Comparison of ENCODE assay signal across 2 cellular contexts in the genomic region with DNA sequence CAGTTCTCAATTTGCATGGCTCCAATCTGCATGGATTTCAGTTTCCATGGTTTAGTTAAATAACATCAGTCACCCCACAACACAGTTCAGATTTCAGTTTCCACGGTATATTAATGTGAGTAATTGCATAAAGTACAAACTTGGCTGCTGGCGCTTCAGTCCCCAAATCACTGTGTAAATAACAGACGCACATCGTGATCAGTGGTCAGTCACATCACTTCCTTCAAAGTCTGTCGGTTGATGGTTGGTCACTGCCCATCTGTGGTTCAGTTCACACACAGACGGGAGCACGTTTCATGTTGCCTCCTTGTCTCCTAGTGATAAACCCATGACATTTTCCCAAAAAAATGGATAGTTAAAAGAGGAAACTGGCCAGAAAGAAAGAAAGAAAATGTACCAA.
TF ChIP-seq lines count a peak whose summit lies in the region.

No MANE protein-coding gene starts in this region.

TF ChIP-seq in K562, 482 proteins besides CTCF, POLR2A, EP300 and RAD21 (continues in another document):
- TF ChIP-seq ESRRB (CRISPR knock-in tag; IDR thresholded peaks at IDR 0.05; ENCODE audit: borderline replicate concordance): no peak
- TF ChIP-seq FOXA3 (CRISPR knock-in tag; conservative IDR thresholded peaks at IDR 0.05 in 1 of 2, IDR thresholded peaks at IDR 0.05 in 1 of 2): peak; percentile 83 to 93; a peak in 3 of 4 replicates
- no peak for TF ChIP-seq TGIF2 (CRISPR knock-in tag; IDR thresholded peaks at IDR 0.05)
- TF ChIP-seq, protein P1, sequence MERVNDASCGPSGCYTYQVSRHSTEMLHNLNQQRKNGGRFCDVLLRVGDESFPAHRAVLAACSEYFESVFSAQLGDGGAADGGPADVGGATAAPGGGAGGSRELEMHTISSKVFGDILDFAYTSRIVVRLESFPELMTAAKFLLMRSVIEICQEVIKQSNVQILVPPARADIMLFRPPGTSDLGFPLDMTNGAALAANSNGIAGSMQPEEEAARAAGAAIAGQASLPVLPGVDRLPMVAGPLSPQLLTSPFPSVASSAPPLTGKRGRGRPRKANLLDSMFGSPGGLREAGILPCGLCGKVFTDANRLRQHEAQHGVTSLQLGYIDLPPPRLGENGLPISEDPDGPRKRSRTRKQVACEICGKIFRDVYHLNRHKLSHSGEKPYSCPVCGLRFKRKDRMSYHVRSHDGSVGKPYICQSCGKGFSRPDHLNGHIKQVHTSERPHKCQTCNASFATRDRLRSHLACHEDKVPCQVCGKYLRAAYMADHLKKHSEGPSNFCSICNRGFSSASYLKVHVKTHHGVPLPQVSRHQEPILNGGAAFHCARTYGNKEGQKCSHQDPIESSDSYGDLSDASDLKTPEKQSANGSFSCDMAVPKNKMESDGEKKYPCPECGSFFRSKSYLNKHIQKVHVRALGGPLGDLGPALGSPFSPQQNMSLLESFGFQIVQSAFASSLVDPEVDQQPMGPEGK (CRISPR knock-in tag; IDR thresholded peaks at IDR 0.05; ENCODE audit: borderline replicate concordance): no peak
- no peak for TF ChIP-seq ZNF695 (CRISPR knock-in tag; IDR thresholded peaks at IDR 0.05)
- TF ChIP-seq, protein P2, sequence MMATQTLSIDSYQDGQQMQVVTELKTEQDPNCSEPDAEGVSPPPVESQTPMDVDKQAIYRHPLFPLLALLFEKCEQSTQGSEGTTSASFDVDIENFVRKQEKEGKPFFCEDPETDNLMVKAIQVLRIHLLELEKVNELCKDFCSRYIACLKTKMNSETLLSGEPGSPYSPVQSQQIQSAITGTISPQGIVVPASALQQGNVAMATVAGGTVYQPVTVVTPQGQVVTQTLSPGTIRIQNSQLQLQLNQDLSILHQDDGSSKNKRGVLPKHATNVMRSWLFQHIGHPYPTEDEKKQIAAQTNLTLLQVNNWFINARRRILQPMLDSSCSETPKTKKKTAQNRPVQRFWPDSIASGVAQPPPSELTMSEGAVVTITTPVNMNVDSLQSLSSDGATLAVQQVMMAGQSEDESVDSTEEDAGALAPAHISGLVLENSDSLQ (IDR thresholded peaks at IDR 0.05): peak; percentile 32; the same call in 1 of the 2 replicates
- TF ChIP-seq HEY1 (CRISPR knock-in tag; IDR thresholded peaks at IDR 0.05; ENCODE audit: borderline replicate concordance): no peak
- no peak for TF ChIP-seq TEAD2 (tag; IDR thresholded peaks at IDR 0.05)
- TF ChIP-seq MIER1 (IDR thresholded peaks at IDR 0.05; ENCODE audit: low read depth): no peak
- TF ChIP-seq RBM15 (IDR thresholded peaks at IDR 0.05; ENCODE audit: insufficient read depth, low read length): no peak
- TF ChIP-seq TOE1 (IDR thresholded peaks at IDR 0.05; ENCODE audit: borderline replicate concordance): no peak
- TF ChIP-seq TOE1 (CRISPR knock-in tag; IDR thresholded peaks at IDR 0.05; ENCODE audit: borderline replicate concordance, low read depth): no peak
- TF ChIP-seq, protein P3, sequence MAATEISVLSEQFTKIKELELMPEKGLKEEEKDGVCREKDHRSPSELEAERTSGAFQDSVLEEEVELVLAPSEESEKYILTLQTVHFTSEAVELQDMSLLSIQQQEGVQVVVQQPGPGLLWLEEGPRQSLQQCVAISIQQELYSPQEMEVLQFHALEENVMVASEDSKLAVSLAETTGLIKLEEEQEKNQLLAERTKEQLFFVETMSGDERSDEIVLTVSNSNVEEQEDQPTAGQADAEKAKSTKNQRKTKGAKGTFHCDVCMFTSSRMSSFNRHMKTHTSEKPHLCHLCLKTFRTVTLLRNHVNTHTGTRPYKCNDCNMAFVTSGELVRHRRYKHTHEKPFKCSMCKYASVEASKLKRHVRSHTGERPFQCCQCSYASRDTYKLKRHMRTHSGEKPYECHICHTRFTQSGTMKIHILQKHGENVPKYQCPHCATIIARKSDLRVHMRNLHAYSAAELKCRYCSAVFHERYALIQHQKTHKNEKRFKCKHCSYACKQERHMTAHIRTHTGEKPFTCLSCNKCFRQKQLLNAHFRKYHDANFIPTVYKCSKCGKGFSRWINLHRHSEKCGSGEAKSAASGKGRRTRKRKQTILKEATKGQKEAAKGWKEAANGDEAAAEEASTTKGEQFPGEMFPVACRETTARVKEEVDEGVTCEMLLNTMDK (IDR thresholded peaks at IDR 0.05; ENCODE audit: borderline replicate concordance, insufficient read depth, low read depth, low read length, poor library complexity, severe bottlenecking): no peak
- no peak for TF ChIP-seq POLR3G (IDR thresholded peaks at IDR 0.05; ENCODE audit: extremely low read depth, insufficient read length, insufficient replicate concordance)
- TF ChIP-seq MYBL2 (IDR thresholded peaks at IDR 0.05; ENCODE audit: low read depth): no peak
- TF ChIP-seq MYBL2 (CRISPR knock-in tag; IDR thresholded peaks at IDR 0.05; ENCODE audit: borderline replicate concordance): no peak
- no peak for TF ChIP-seq RBM17 (IDR thresholded peaks at IDR 0.05; ENCODE audit: borderline replicate concordance, low read depth, low read length)
- TF ChIP-seq KDM1A (IDR thresholded peaks at IDR 0.05): no peak
- no peak for TF ChIP-seq ZNF184 (CRISPR knock-in tag; IDR thresholded peaks at IDR 0.05)
- TF ChIP-seq, protein P4, sequence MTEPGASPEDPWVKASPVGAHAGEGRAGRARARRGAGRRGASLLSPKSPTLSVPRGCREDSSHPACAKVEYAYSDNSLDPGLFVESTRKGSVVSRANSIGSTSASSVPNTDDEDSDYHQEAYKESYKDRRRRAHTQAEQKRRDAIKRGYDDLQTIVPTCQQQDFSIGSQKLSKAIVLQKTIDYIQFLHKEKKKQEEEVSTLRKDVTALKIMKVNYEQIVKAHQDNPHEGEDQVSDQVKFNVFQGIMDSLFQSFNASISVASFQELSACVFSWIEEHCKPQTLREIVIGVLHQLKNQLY (CRISPR knock-in tag; conservative IDR thresholded peaks at IDR 0.05): no peak
- TF ChIP-seq HNRNPH1 (optimal IDR thresholded peaks at IDR 0.05; ENCODE audit: low read depth, low read length): no peak
- peak; percentile 18 for TF ChIP-seq MEIS2 (IDR thresholded peaks at IDR 0.05; ENCODE audit: partially characterized antibody)
- no peak for TF ChIP-seq FOXM1 (IDR thresholded peaks at IDR 0.05; ENCODE audit: low read depth)
- no peak for TF ChIP-seq FOXM1 (CRISPR knock-in tag; IDR thresholded peaks at IDR 0.05; ENCODE audit: low read depth)
- no peak for TF ChIP-seq XRCC3 (IDR thresholded peaks at IDR 0.05)
- no peak for TF ChIP-seq EWSR1 (IDR thresholded peaks at IDR 0.05; ENCODE audit: borderline replicate concordance, low read depth, partially characterized antibody)

TF ChIP-seq in GM23338, 12 proteins besides CTCF, POLR2A, EP300 and RAD21:
- TF ChIP-seq NANOG (IDR thresholded peaks at IDR 0.05; ENCODE audit: borderline replicate concordance): no peak
- no peak for TF ChIP-seq STAT1 (IDR thresholded peaks at IDR 0.05; ENCODE audit: unreplicated experiment)
- TF ChIP-seq, protein P5, sequence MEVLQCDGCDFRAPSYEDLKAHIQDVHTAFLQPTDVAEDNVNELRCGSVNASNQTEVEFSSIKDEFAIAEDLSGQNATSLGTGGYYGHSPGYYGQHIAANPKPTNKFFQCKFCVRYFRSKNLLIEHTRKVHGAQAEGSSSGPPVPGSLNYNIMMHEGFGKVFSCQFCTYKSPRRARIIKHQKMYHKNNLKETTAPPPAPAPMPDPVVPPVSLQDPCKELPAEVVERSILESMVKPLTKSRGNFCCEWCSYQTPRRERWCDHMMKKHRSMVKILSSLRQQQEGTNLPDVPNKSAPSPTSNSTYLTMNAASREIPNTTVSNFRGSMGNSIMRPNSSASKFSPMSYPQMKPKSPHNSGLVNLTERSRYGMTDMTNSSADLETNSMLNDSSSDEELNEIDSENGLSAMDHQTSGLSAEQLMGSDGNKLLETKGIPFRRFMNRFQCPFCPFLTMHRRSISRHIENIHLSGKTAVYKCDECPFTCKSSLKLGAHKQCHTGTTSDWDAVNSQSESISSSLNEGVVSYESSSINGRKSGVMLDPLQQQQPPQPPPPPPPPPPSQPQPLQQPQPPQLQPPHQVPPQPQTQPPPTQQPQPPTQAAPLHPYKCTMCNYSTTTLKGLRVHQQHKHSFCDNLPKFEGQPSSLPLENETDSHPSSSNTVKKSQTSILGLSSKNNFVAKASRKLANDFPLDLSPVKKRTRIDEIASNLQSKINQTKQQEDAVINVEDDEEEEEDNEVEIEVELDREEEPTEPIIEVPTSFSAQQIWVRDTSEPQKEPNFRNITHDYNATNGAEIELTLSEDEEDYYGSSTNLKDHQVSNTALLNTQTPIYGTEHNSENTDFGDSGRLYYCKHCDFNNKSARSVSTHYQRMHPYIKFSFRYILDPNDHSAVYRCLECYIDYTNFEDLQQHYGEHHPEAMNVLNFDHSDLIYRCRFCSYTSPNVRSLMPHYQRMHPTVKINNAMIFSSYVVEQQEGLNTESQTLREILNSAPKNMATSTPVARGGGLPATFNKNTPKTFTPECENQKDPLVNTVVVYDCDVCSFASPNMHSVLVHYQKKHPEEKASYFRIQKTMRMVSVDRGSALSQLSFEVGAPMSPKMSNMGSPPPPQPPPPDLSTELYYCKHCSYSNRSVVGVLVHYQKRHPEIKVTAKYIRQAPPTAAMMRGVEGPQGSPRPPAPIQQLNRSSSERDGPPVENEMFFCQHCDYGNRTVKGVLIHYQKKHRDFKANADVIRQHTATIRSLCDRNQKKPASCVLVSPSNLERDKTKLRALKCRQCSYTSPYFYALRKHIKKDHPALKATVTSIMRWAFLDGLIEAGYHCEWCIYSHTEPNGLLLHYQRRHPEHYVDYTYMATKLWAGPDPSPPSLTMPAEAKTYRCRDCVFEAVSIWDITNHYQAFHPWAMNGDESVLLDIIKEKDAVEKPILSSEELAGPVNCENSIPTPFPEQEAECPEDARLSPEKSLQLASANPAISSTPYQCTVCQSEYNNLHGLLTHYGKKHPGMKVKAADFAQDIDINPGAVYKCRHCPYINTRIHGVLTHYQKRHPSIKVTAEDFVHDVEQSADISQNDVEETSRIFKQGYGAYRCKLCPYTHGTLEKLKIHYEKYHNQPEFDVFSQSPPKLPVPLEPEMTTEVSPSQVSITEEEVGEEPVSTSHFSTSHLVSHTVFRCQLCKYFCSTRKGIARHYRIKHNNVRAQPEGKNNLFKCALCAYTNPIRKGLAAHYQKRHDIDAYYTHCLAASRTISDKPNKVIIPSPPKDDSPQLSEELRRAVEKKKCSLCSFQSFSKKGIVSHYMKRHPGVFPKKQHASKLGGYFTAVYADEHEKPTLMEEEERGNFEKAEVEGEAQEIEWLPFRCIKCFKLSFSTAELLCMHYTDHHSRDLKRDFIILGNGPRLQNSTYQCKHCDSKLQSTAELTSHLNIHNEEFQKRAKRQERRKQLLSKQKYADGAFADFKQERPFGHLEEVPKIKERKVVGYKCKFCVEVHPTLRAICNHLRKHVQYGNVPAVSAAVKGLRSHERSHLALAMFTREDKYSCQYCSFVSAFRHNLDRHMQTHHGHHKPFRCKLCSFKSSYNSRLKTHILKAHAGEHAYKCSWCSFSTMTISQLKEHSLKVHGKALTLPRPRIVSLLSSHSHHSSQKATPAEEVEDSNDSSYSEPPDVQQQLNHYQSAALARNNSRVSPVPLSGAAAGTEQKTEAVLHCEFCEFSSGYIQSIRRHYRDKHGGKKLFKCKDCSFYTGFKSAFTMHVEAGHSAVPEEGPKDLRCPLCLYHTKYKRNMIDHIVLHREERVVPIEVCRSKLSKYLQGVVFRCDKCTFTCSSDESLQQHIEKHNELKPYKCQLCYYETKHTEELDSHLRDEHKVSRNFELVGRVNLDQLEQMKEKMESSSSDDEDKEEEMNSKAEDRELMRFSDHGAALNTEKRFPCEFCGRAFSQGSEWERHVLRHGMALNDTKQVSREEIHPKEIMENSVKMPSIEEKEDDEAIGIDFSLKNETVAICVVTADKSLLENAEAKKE (CRISPR knock-in tag; IDR thresholded peaks at IDR 0.05): no peak
- no peak for TF ChIP-seq EZH2 (IDR thresholded peaks at IDR 0.05; ENCODE audit: low read depth, unreplicated experiment)
- no peak for TF ChIP-seq ZNF114 (CRISPR knock-in tag; IDR thresholded peaks at IDR 0.05)
- no peak for TF ChIP-seq CREB1 (CRISPR knock-in tag; IDR thresholded peaks at IDR 0.05; ENCODE audit: low read depth)
- TF ChIP-seq, protein P6, sequence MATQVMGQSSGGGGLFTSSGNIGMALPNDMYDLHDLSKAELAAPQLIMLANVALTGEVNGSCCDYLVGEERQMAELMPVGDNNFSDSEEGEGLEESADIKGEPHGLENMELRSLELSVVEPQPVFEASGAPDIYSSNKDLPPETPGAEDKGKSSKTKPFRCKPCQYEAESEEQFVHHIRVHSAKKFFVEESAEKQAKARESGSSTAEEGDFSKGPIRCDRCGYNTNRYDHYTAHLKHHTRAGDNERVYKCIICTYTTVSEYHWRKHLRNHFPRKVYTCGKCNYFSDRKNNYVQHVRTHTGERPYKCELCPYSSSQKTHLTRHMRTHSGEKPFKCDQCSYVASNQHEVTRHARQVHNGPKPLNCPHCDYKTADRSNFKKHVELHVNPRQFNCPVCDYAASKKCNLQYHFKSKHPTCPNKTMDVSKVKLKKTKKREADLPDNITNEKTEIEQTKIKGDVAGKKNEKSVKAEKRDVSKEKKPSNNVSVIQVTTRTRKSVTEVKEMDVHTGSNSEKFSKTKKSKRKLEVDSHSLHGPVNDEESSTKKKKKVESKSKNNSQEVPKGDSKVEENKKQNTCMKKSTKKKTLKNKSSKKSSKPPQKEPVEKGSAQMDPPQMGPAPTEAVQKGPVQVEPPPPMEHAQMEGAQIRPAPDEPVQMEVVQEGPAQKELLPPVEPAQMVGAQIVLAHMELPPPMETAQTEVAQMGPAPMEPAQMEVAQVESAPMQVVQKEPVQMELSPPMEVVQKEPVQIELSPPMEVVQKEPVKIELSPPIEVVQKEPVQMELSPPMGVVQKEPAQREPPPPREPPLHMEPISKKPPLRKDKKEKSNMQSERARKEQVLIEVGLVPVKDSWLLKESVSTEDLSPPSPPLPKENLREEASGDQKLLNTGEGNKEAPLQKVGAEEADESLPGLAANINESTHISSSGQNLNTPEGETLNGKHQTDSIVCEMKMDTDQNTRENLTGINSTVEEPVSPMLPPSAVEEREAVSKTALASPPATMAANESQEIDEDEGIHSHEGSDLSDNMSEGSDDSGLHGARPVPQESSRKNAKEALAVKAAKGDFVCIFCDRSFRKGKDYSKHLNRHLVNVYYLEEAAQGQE (IDR thresholded peaks at IDR 0.05; ENCODE audit: unreplicated experiment): no peak
- no peak for TF ChIP-seq EZH2phosphoT487 (IDR thresholded peaks at IDR 0.05; ENCODE audit: unreplicated experiment)
- TF ChIP-seq, protein P7, sequence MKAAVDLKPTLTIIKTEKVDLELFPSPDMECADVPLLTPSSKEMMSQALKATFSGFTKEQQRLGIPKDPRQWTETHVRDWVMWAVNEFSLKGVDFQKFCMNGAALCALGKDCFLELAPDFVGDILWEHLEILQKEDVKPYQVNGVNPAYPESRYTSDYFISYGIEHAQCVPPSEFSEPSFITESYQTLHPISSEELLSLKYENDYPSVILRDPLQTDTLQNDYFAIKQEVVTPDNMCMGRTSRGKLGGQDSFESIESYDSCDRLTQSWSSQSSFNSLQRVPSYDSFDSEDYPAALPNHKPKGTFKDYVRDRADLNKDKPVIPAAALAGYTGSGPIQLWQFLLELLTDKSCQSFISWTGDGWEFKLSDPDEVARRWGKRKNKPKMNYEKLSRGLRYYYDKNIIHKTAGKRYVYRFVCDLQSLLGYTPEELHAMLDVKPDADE (IDR thresholded peaks at IDR 0.05): no peak
- TF ChIP-seq JUNB (IDR thresholded peaks at IDR 0.05; ENCODE audit: unreplicated experiment): no peak
- TF ChIP-seq POLR2AphosphoS5 (IDR thresholded peaks at IDR 0.05; ENCODE audit: low read depth): no peak
- no peak for TF ChIP-seq ZNF331 (CRISPR knock-in tag; IDR thresholded peaks at IDR 0.05; ENCODE audit: low read depth)
